Comparison of ENCODE assay signal across 26 cellular contexts in the genomic region with DNA sequence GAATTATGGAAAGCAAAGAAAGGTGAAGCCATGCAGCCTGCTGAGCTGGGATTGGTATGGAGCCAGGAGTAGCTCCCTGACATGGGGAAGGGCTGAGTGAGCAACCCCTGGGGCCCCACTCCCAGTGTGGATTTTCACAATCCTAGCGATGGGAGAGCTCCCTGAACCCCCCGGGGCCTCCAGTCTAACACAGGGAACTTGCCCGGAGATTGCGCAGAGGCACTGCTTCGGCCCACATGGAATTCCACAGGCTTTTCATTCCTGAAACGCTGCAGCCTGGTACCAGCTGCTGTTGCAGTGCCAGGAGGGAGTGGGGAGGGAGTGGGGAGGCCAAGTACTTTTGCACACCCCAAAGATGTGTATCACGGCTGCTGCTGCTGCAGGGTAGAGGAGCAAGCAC.
"Had no signal": no experiment of that assay in that cellular context is flagged by ENCODE, and none has a peak within 500 bp of the region (broad histone marks: within the 10 kb centered on the region; RNA-seq: fewer than 3 reads in every experiment).

No MANE protein-coding gene starts in this region.

- H3K9me3 Mint-ChIP-seq: memory B cell; natural killer cell treated with Interleukin-12 subunit alpha and Interleukin-12 subunit beta and Interleukin-15 and Interleukin-18, amount 100 ng/mL, for 72 hours; stimulated activated naive CD8-positive, alpha-beta T cell treated with anti-CD3 and anti-CD28 coated beads, Interleukin-15, amount 100 ng/mL, for 72 hours had no signal

- H3K27me3 ChIP-seq: hepatocyte, neutrophil, right atrium auricular region, right lobe of liver, tibial nerve, upper lobe of left lung, vagina had no signal

- H3K4me3 Mint-ChIP-seq: memory B cell; naive thymus-derived CD4-positive, alpha-beta T cell; natural killer cell treated with Interleukin-12 subunit alpha and Interleukin-12 subunit beta and Interleukin-15 and Interleukin-18, amount 100 ng/mL, for 72 hours; stimulated activated memory B cell treated with anti-CD40 and anti-IgM and Interleukin-4, amounts not matched to agents 10 μg/mL and 1 μg/mL and 100 μg/mL, for 72 hours; stimulated activated naive CD8-positive, alpha-beta T cell treated with anti-CD3 and anti-CD28 coated beads, Interleukin-15, amount 100 ng/mL, for 72 hours had no signal

- H3K4me2 ChIP-seq: hepatocyte, smooth muscle cell had no signal

- H3K27ac Mint-ChIP-seq: memory B cell; naive thymus-derived CD4-positive, alpha-beta T cell; natural killer cell treated with Interleukin-12 subunit alpha and Interleukin-12 subunit beta and Interleukin-15 and Interleukin-18, amount 100 ng/mL, for 72 hours; stimulated activated memory B cell treated with anti-CD40 and anti-IgM and Interleukin-4, amounts not matched to agents 10 μg/mL and 1 μg/mL and 100 μg/mL, for 72 hours; stimulated activated naive CD8-positive, alpha-beta T cell treated with anti-CD3 and anti-CD28 coated beads, Interleukin-15, amount 100 ng/mL, for 72 hours had no signal

- H3K4me1 ChIP-seq: left ventricle myocardium inferior, parathyroid adenoma, psoas muscle, right atrium auricular region, right lobe of liver, tibial nerve, vagina had no signal

- H3K27ac ChIP-seq: hepatocyte, left ventricle myocardium inferior, neutrophil, parathyroid adenoma, psoas muscle, right atrium auricular region, right lobe of liver, tibial nerve, upper lobe of left lung, vagina had no signal

- H3K79me2 ChIP-seq: hepatocyte, parathyroid adenoma had no signal

- H3K9ac ChIP-seq: parathyroid adenoma had no signal

- H3K9me3 ChIP-seq: mucosa of descending colon, neutrophil, psoas muscle, right atrium auricular region, right lobe of liver, tibial nerve, upper lobe of left lung, vagina had no signal

- H3K36me3 ChIP-seq: left ventricle myocardium inferior, neutrophil, right atrium auricular region, right lobe of liver, tibial nerve, upper lobe of left lung, vagina had no signal

- H3K36me3 Mint-ChIP-seq: memory B cell; natural killer cell treated with Interleukin-12 subunit alpha and Interleukin-12 subunit beta and Interleukin-15 and Interleukin-18, amount 100 ng/mL, for 72 hours; stimulated activated memory B cell treated with anti-CD40 and anti-IgM and Interleukin-4, amounts not matched to agents 10 μg/mL and 1 μg/mL and 100 μg/mL, for 72 hours had no signal

- DNase-seq: left ventricle myocardium inferior; midbrain; mucosa of descending colon; naive thymus-derived CD4-positive, alpha-beta T cell; occipital lobe; psoas muscle; right lobe of liver; stimulated activated CD4-positive, alpha-beta T cell treated with anti-CD3 and anti-CD28 coated beads, Interleukin-1b, Interleukin-23, amount 100 ng/mL, for 48 hours; stimulated activated CD4-positive, alpha-beta T cell treated with anti-CD3 and anti-CD28 coated beads, Interleukin-2, amount 100 ng/mL, for 48 hours; stimulated activated CD4-positive, alpha-beta T cell treated with anti-CD3 and anti-CD28 coated beads, Interleukin-4, amount 100 ng/mL, for 4 hours; stimulated activated CD8-positive, alpha-beta memory T cell treated with anti-CD3 and anti-CD28 coated beads, Interleukin-4, amount 100 ng/mL, for 48 hours; stimulated activated naive CD4-positive, alpha-beta T cell treated with Interleukin-2 at 50 U/mL for 16 hours; stimulated activated naive CD8-positive, alpha-beta T cell treated with anti-CD3 and anti-CD28 coated beads, Interleukin-15, amount 100 ng/mL, for 72 hours; substantia nigra had no signal

- ATAC-seq: mucosa of descending colon; naive thymus-derived CD4-positive, alpha-beta T cell; psoas muscle; stimulated activated naive CD8-positive, alpha-beta T cell treated with anti-CD3 and anti-CD28 coated beads, Interleukin-15, amount 100 ng/mL, for 72 hours had no signal

- H2AFZ ChIP-seq: hepatocyte, parathyroid adenoma had no signal

- H3K4me3 ChIP-seq: hepatocyte, left ventricle myocardium inferior, lung, mucosa of descending colon, psoas muscle, right atrium auricular region, right lobe of liver, smooth muscle cell, tibial nerve, upper lobe of left lung, vagina had no signal

- H3K27me3 Mint-ChIP-seq: natural killer cell treated with Interleukin-12 subunit alpha and Interleukin-12 subunit beta and Interleukin-15 and Interleukin-18, amount 100 ng/mL, for 72 hours; stimulated activated naive CD8-positive, alpha-beta T cell treated with anti-CD3 and anti-CD28 coated beads, Interleukin-15, amount 100 ng/mL, for 72 hours had no signal
